2 cellular contexts compared by ENCODE assay signal in the genomic region with DNA sequence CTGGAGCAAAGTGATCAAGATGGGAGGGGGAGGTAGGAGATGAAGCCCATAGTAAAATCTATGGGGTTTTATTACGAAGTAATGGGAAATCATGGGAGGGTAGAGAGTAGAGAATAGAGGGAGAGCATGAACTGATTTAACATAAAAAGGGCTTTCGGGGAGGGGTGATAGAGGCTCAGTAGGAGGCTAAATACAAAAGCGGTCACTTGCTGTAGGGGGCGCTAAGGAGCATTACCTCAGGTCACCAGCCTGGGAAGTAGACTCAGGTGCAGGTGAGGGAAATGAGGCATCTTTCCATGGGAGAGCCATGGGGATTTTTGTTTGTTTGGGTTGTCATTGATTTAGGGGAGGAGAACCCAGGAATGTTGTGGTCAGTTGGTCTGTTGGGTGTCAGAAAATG.
TF ChIP-seq lines count a peak whose summit lies in the region.

No MANE protein-coding gene starts in this region.

TF ChIP-seq in SK-N-SH, 30 proteins besides CTCF, POLR2A, EP300 and RAD21:
- no peak for TF ChIP-seq SIN3A (IDR thresholded peaks at IDR 0.05; ENCODE audit: borderline replicate concordance, low read depth, low read length)
- no peak for TF ChIP-seq GABPA (IDR thresholded peaks at IDR 0.05; ENCODE audit: low read depth)
- no peak for TF ChIP-seq TEAD4 (IDR thresholded peaks at IDR 0.05; ENCODE audit: borderline replicate concordance, insufficient read depth)
- TF ChIP-seq MAX (IDR thresholded peaks at IDR 0.05; ENCODE audit: low read depth): no peak
- TF ChIP-seq, protein P1, sequence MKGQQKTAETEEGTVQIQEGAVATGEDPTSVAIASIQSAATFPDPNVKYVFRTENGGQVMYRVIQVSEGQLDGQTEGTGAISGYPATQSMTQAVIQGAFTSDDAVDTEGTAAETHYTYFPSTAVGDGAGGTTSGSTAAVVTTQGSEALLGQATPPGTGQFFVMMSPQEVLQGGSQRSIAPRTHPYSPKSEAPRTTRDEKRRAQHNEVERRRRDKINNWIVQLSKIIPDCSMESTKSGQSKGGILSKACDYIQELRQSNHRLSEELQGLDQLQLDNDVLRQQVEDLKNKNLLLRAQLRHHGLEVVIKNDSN (IDR thresholded peaks at IDR 0.05; ENCODE audit: borderline replicate concordance, low read depth): no peak
- no peak for TF ChIP-seq RCOR1 (IDR thresholded peaks at IDR 0.05; ENCODE audit: low read length)
- no peak for TF ChIP-seq MEF2A (IDR thresholded peaks at IDR 0.05; ENCODE audit: borderline replicate concordance, low read depth)
- no peak for TF ChIP-seq RFX5 (IDR thresholded peaks at IDR 0.05; ENCODE audit: low read length)
- TF ChIP-seq ELF1 (IDR thresholded peaks at IDR 0.05): no peak

TF ChIP-seq in SK-N-SH treated with all-trans-retinoic acid at 6 μM for 48 hours, 23 proteins besides CTCF, POLR2A, EP300 and RAD21:
- no peak for TF ChIP-seq PATZ1 (CRISPR knock-in tag; IDR thresholded peaks at IDR 0.05; ENCODE audit: borderline replicate concordance)
- TF ChIP-seq TCF4 (CRISPR knock-in tag; IDR thresholded peaks at IDR 0.05; ENCODE audit: borderline replicate concordance): no peak
- no peak for TF ChIP-seq SNAI2 (CRISPR knock-in tag; IDR thresholded peaks at IDR 0.05)
- TF ChIP-seq, protein P2, sequence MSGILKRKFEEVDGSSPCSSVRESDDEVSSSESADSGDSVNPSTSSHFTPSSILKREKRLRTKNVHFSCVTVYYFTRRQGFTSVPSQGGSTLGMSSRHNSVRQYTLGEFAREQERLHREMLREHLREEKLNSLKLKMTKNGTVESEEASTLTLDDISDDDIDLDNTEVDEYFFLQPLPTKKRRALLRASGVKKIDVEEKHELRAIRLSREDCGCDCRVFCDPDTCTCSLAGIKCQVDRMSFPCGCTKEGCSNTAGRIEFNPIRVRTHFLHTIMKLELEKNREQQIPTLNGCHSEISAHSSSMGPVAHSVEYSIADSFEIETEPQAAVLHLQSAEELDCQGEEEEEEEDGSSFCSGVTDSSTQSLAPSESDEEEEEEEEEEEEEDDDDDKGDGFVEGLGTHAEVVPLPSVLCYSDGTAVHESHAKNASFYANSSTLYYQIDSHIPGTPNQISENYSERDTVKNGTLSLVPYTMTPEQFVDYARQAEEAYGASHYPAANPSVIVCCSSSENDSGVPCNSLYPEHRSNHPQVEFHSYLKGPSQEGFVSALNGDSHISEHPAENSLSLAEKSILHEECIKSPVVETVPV (CRISPR knock-in tag; IDR thresholded peaks at IDR 0.05): no peak
- TF ChIP-seq ZNF8 (CRISPR knock-in tag; IDR thresholded peaks at IDR 0.05): no peak
- no peak for TF ChIP-seq ESRRG (CRISPR knock-in tag; IDR thresholded peaks at IDR 0.05)
- no peak for TF ChIP-seq POU6F1 (CRISPR knock-in tag; IDR thresholded peaks at IDR 0.05; ENCODE audit: borderline replicate concordance, low read depth)
